Comparison of ENCODE assay signal across 8 cellular contexts in the genomic region with DNA sequence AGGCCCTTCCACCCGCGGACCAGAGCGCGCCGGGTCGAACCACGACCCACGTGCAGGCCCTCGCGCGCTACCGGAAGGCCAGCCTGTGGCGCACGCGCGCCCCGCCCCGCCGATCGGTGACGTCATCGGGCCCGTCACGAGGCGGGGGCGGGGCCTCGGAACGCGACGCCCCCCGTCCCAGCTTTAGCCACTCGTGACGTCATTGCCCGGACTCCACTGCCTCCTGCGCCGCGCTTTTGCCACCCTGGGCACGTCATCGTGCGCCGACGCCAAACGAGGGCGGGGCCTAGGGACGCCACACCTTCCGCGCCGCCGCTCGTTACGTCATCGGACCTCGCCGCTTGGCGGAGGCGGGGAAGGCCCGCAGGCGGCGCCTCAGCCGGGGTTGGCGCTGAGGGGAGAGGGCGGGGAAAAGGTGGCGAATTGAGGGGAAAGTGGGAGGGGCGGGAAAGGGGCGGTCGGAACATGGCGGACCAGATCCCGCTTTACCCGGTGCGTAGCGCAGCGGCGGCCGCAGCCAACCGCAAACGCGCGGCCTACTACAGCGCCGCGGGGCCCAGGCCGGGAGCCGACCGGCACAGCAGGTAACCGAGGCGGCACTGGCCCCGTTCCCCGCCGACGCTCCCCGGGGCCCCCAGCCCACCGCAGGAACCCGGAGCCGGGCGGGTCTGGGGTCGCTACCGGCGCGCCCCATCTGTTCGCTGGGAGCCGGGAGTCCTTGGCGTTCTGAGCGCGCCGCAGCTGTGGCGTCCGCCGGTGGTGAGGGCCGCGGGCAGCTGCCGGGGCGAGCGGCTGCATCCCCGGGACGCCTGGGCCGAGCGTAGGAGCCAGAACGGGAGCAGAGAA. TPM values are rescaled to one million over a fixed set of nuclear protein-coding genes. Genes with fewer than 3 reads are reported as not detected.
DNase-seq lines count a peak whose midpoint lies in the region; ATAC-seq and TF ChIP-seq lines count a peak whose summit lies in the region.

A gene with protein sequence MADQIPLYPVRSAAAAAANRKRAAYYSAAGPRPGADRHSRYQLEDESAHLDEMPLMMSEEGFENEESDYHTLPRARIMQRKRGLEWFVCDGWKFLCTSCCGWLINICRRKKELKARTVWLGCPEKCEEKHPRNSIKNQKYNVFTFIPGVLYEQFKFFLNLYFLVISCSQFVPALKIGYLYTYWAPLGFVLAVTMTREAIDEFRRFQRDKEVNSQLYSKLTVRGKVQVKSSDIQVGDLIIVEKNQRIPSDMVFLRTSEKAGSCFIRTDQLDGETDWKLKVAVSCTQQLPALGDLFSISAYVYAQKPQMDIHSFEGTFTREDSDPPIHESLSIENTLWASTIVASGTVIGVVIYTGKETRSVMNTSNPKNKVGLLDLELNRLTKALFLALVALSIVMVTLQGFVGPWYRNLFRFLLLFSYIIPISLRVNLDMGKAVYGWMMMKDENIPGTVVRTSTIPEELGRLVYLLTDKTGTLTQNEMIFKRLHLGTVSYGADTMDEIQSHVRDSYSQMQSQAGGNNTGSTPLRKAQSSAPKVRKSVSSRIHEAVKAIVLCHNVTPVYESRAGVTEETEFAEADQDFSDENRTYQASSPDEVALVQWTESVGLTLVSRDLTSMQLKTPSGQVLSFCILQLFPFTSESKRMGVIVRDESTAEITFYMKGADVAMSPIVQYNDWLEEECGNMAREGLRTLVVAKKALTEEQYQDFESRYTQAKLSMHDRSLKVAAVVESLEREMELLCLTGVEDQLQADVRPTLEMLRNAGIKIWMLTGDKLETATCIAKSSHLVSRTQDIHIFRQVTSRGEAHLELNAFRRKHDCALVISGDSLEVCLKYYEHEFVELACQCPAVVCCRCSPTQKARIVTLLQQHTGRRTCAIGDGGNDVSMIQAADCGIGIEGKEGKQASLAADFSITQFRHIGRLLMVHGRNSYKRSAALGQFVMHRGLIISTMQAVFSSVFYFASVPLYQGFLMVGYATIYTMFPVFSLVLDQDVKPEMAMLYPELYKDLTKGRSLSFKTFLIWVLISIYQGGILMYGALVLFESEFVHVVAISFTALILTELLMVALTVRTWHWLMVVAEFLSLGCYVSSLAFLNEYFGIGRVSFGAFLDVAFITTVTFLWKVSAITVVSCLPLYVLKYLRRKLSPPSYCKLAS (plus strand): TSS at position 449 of the 846 bp plus-strand sequence. CDS start 17 bp downstream, at position 466.

- CTCF ChIA-PET in mammary epithelial cell (lab: Charles Lee; ENCODE audit: low non-redundant PET) = no interaction called here

- peak within 1 kb of the TSS; percentile 99 for H3K4me3 ChIP-seq in ACC112 (ENCODE audit: low read depth, low read length)
- peak within 1 kb of the TSS; percentile 97 for H3K4me3 ChIP-seq in WERI-Rb-1 (ENCODE audit: low read depth, low read length)
- peak within 1 kb of the TSS; percentile 57 to 92 (median 92) for H3K4me3 ChIP-seq in mammary epithelial cell (replicated peaks in 1 of 3; ENCODE audit: insufficient read depth in 1 of 3, low read depth in 2 of 3, low read length in 3 of 3)
- H3K4me3 ChIP-seq in smooth muscle cell = peak within 1 kb of the TSS; percentile 89

- in situ Hi-C loops in mammary epithelial cell (cut with MboI; ENCODE audit: low sequenced_read_pairs in 2 of 2) = no loop called here

- H3K27ac ChIP-seq in ACC112 (ENCODE audit: low read depth, low read length) = peak within 1 kb of the TSS; percentile 82
- peak within 1 kb of the TSS; percentile 86 for H3K27ac ChIP-seq in WERI-Rb-1
- peak within 1 kb of the TSS; percentile 65 for H3K27ac ChIP-seq in mammary epithelial cell (ENCODE audit: insufficient read depth, low read depth, low read length)
- peak within 1 kb of the TSS; percentile 75 for H3K27ac ChIP-seq in smooth muscle cell (ENCODE audit: low read depth)

- DNase-seq in NCI-H2227 (lab: John Stamatoyannopoulos, UW; ENCODE audit: unreplicated experiment) = peak; percentile 99
- peak; percentile 97 for DNase-seq in WERI-Rb-1
- DNase-seq in mammary epithelial cell = peak; percentile 98
- peak; percentile 99 for DNase-seq in iPS-NIHi11 (ENCODE audit: low spot score)
- peak; percentile 91 for DNase-seq in smooth muscle cell (lab: John Stamatoyannopoulos, UW; ENCODE audit: unreplicated experiment)

- no TSS peak for BruUV-seq in mammary epithelial cell (replicated peaks; lab: Mats Ljungman, UMichigan)

- H3K36me3 ChIP-seq in ACC112 (ENCODE audit: insufficient read depth, low read length) (no peaks in the 10 kb centered on the region), WERI-Rb-1 (peaks cover 2% of the 10 kb centered on the region; the same call in 1 of the 2 replicates), mammary epithelial cell (ENCODE audit: insufficient read depth, low read length) (no peaks in the 10 kb centered on the region), smooth muscle cell (ENCODE audit: low read depth) (no peaks in the 10 kb centered on the region)

- H2AFZ ChIP-seq in ACC112 (ENCODE audit: low read length, unreplicated experiment) (peak within 1 kb of the TSS; percentile 94), mammary epithelial cell (ENCODE audit: low read depth, low read length) (peak within 1 kb of the TSS; percentile 96), smooth muscle cell (ENCODE audit: low read depth) (peak within 1 kb of the TSS; percentile 87)

- H3K4me2 ChIP-seq in mammary epithelial cell (ENCODE audit: insufficient read depth, low read depth, low read length) (peak within 1 kb of the TSS; percentile 85), smooth muscle cell (peak within 1 kb of the TSS; percentile 86)

- TF ChIP-seq CTCF in WERI-Rb-1 (IDR thresholded peaks at IDR 0.05; ENCODE audit: low read depth, low read length) (no peak), mammary epithelial cell (conservative IDR thresholded peaks at IDR 0.05 in 1 of 2, IDR thresholded peaks at IDR 0.05 in 1 of 2; ENCODE audit: extremely low read depth in 1 of 2, insufficient read depth in 1 of 2, low read depth in 1 of 2, low read length in 2 of 2) (no peak), smooth muscle cell (IDR thresholded peaks at IDR 0.05; ENCODE audit: borderline replicate concordance, insufficient read depth, poor library complexity, severe bottlenecking) (no peak)

- H4K20me1 ChIP-seq in mammary epithelial cell (ENCODE audit: insufficient read depth, low read length) (no peaks in the 10 kb centered on the region), smooth muscle cell (ENCODE audit: low read depth) (peaks cover 7% of the 10 kb centered on the region)

- intact Hi-C loops in mammary epithelial cell (cut with micrococcal nuclease) = loop anchor here (1.0 to 5.0 kb wide), 2 partner anchors 82 to 177 kb away; no protein-coding TSS in a partner anchor

- peaks cover 10% of the 10 kb centered on the region for H3K4me1 ChIP-seq in ACC112 (ENCODE audit: control insufficient read depth, insufficient read depth, low read length, unreplicated experiment)
- H3K4me1 ChIP-seq in mammary epithelial cell (ENCODE audit: insufficient read depth, low read length) = peaks cover 5% of the 10 kb centered on the region
- peaks cover 9% of the 10 kb centered on the region for H3K4me1 ChIP-seq in smooth muscle cell (ENCODE audit: low read depth)

- peak within 1 kb of the TSS; percentile 92 for H3K9ac ChIP-seq in mammary epithelial cell (ENCODE audit: insufficient read depth, low read length)
- H3K9ac ChIP-seq in smooth muscle cell (ENCODE audit: low read depth) = peak within 1 kb of the TSS; percentile 95

- H3F3A ChIP-seq in smooth muscle cell (ENCODE audit: low read depth) = no peaks in the 10 kb centered on the region

- dilution Hi-C loops in mammary epithelial cell (cut with HindIII; ENCODE audit: low sequenced_read_pairs) = no loop called here

- WGBS in mammary epithelial cell (ENCODE audit: low coverage, missing lambda C conversion rate) = 1% methylated on average over 17 of the region's 118 CpGs
- 2% methylated on average over 88 of the region's 118 CpGs for WGBS in smooth muscle cell (ENCODE audit: low lambda C conversion rate)

- H3K79me2 ChIP-seq in ACC112 (ENCODE audit: control insufficient read depth, insufficient read depth, low read length, unreplicated experiment) = peaks cover 32% of the 10 kb centered on the region
- peaks cover 35% of the 10 kb centered on the region for H3K79me2 ChIP-seq in mammary epithelial cell (ENCODE audit: insufficient read depth, low read length)
- peaks cover 30% of the 10 kb centered on the region for H3K79me2 ChIP-seq in smooth muscle cell (ENCODE audit: low read depth)

- H3K9me3 ChIP-seq in WERI-Rb-1 (ENCODE audit: severe bottlenecking) (peaks cover 29% of the 10 kb centered on the region), mammary epithelial cell (replicated peaks; ENCODE audit: insufficient read depth, low read length) (no peaks in the 10 kb centered on the region), smooth muscle cell (replicated peaks; ENCODE audit: low read depth) (no peaks in the 10 kb centered on the region)

- no peaks in the 10 kb centered on the region for H3K27me3 ChIP-seq in ACC112 (ENCODE audit: insufficient read depth, low read length)
- H3K27me3 ChIP-seq in WERI-Rb-1 (ENCODE audit: insufficient read depth, low read depth, severe bottlenecking) = no peaks in the 10 kb centered on the region
- no peaks in the 10 kb centered on the region for H3K27me3 ChIP-seq in mammary epithelial cell (ENCODE audit: insufficient read depth, low read length)
- H3K27me3 ChIP-seq in smooth muscle cell (ENCODE audit: low read depth) = no peaks in the 10 kb centered on the region

- peak; percentile 72 for ATAC-seq in GM18861 (IDR thresholded peaks at IDR 0.05; ENCODE audit: unreplicated experiment)
- ATAC-seq in HG03097 (IDR thresholded peaks at IDR 0.05; ENCODE audit: low FRiP score, unreplicated experiment) = peak; percentile 86

RNA-seq across cellular contexts. Expression of the gene that starts here (rescaled TPM):
- total RNA-seq in mammary epithelial cell = 10 to 100 TPM; 17.5 to 19.8 TPM
- 9.3 TPM for polyA plus RNA-seq in mammary epithelial cell
- 9.9 TPM for polyA minus RNA-seq in mammary epithelial cell
- 13.0 and 16.4 TPM in 2 replicates for total RNA-seq in smooth muscle cell
- polyA plus RNA-seq in smooth muscle cell = 6.1 and 8.8 TPM in 2 replicates

Comparison
In these comparisons a context has a peak if more than half of its experiments do, and no peak if none do; other contexts are left out.
1. Peak in every context shown above with its lines: DNase-seq, ATAC-seq, H3K4me3 ChIP-seq and H3K27ac ChIP-seq.